Comparison of ENCODE assay signal across 8 cellular contexts in the genomic region with DNA sequence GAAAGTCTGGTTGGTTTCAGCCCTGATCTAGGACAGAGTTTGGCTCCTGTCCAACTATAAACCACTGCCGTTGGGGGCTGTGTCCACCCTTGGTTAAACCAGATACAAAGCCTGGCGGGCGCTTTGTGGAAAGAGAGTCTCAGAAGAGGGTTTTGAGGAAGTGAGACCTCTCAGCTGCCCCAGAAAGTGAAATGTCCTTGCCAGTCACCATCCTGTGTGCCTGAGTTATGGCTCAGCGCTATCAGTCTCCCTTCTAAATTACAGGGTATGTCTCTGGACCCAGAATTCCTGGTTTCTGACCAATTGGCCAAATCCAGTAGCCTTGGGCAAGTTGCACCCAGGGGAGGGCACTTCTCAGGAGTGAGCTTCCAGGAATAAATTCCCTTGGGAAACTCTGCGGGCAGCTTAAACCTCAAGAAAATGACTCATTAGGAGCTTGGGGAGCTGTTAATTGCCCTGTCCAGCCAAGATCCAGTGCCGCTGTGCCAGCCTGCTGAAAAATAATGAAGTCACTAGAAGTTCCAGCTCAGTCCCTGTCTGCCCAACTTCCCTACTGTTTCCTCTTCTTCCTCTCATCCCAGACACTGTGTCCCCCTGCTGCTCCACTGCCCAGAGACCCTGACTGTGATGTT.
A peak's percentile ranks its signal among the peaks of the same experiment; 100 is the strongest.
DNase-seq lines count a peak whose midpoint lies in the region; ATAC-seq, FAIRE-seq and TF ChIP-seq lines count a peak whose summit lies in the region.

No MANE protein-coding gene starts in this region.

- H4K20me1 ChIP-seq in PC-9 (ENCODE audit: insufficient read depth) (no peaks in the 10 kb centered on the region), keratinocyte (ENCODE audit: control insufficient read depth, extremely low read depth, insufficient read depth, low read length) (no peaks in the 10 kb centered on the region)

- H3K27ac ChIP-seq in PC-9 (peak overlapping the region; percentile 58), keratinocyte (ENCODE audit: control insufficient read depth, insufficient read depth, low read length) (peak overlapping the region; percentile 35), small intestine (ENCODE audit: low read depth in 1 of 2, low read length in 1 of 2) (no peak overlapping the region)

- no peaks in the 10 kb centered on the region for H3K79me2 ChIP-seq in PC-9 (ENCODE audit: low read depth)
- H3K79me2 ChIP-seq in keratinocyte (ENCODE audit: control insufficient read depth, insufficient read depth, low read length), result no peaks in the 10 kb centered on the region

- no peaks in the 10 kb centered on the region for H3K27me3 ChIP-seq in PC-9 (ENCODE audit: insufficient read depth, low read depth)
- no peaks in the 10 kb centered on the region for H3K27me3 ChIP-seq in keratinocyte (ENCODE audit: control insufficient read depth, extremely low read depth, insufficient read depth, low read length)
- H3K27me3 ChIP-seq in small intestine (ENCODE audit: control insufficient read depth in 2 of 2, insufficient read depth in 2 of 2, low read length in 2 of 2), result peaks cover 0 to under 1% of the 10 kb centered on the region in 2 donors

- no peak overlapping the region for H3K9ac ChIP-seq in keratinocyte (ENCODE audit: control insufficient read depth, extremely low read depth, insufficient read depth, low read length)

- H3K4me1 ChIP-seq in PC-9 (replicated peaks; ENCODE audit: insufficient read depth) (peaks cover 23% of the 10 kb centered on the region), keratinocyte (ENCODE audit: control insufficient read depth, extremely low read depth, insufficient read depth, low read length) (peaks cover 48% of the 10 kb centered on the region), small intestine (ENCODE audit: control insufficient read depth in 2 of 2, insufficient read depth in 1 of 2, low read depth in 1 of 2, low read length in 1 of 2) (no peaks in the 10 kb centered on the region)

- peak overlapping the region; percentile 78 for H3K4me2 ChIP-seq in PC-9
- peak overlapping the region; percentile 46 for H3K4me2 ChIP-seq in keratinocyte (ENCODE audit: control insufficient read depth, extremely low read depth, insufficient read depth, low read depth, low read length)

- DNase-seq in COLO829 (ENCODE audit: low spot score) (peak; percentile 85), PC-9 (peak in 1 of 2 experiments; percentile 79), keratinocyte (ENCODE audit: low read depth, low spot score) (peak; percentile 58), small intestine (no peak)
- no peak for DNase-seq in activated CD4-positive, alpha-beta T cell treated with anti-CD3 and anti-CD28 coated beads, Interleukin-2, amount 50 U/mL, for 1 hour

- no peaks in the 10 kb centered on the region for H3K36me3 ChIP-seq in PC-9 (ENCODE audit: low read depth)
- H3K36me3 ChIP-seq in keratinocyte (ENCODE audit: control insufficient read depth in 2 of 2, extremely low read depth in 1 of 2, insufficient read depth in 2 of 2, low read length in 2 of 2), result no peaks in the 10 kb centered on the region
- H3K36me3 ChIP-seq in small intestine (ENCODE audit: control insufficient read depth in 2 of 2, insufficient read depth in 2 of 2, low read length in 2 of 2), result no peaks in the 10 kb centered on the region

- CTCF ChIA-PET in PC-9 (lab: Charles Lee), result interaction anchor here (0.6 kb wide), 1 partner anchor 214 kb away, joined by 3 read pairs; no protein-coding TSS in a partner anchor

- peaks cover 21% of the 10 kb centered on the region; the same call in 1 of the 2 replicates for H3F3A ChIP-seq in PC-9 (ENCODE audit: insufficient read depth, low read depth)

- POLR2A ChIA-PET in PC-9 (lab: Charles Lee; ENCODE audit: unreplicated experiment), result no interaction called here

- H3K9me3 ChIP-seq in PC-9 (ENCODE audit: insufficient read depth, low read depth) (0 out of 2 replicates have a peak, but pooled peaks cover 2% of the 10 kb centered on the region), keratinocyte (ENCODE audit: control insufficient read depth, low read depth, low read length) (no peaks in the 10 kb centered on the region), small intestine (ENCODE audit: control insufficient read depth, low read depth) (no peaks in the 10 kb centered on the region)

- 63 to 71% (median 66%) methylated on average over 6 of the region's 6 CpGs for WGBS in small intestine, 3 donors

- no TSS peak for BruUV-seq in PC-9 (replicated peaks; lab: Mats Ljungman, UMichigan)

- no peaks in the 10 kb centered on the region for H3K9me1 ChIP-seq in keratinocyte (ENCODE audit: control insufficient read depth, extremely low read depth, insufficient read depth, low read length)

- peak overlapping the region; percentile 9; the same call in 1 of the 2 replicates for H3K4me3 ChIP-seq in PC-9
- H3K4me3 ChIP-seq in keratinocyte (ENCODE audit: control insufficient read depth in 2 of 3, extremely low read depth in 1 of 3, insufficient read depth in 2 of 3, low read depth in 1 of 3, low read length in 3 of 3), result no peak overlapping the region
- no peak overlapping the region for H3K4me3 ChIP-seq in small intestine (ENCODE audit: low read depth in 1 of 2, low read length in 2 of 2)

- TF ChIP-seq CTCF in PC-9 (conservative IDR thresholded peaks at IDR 0.05), result no peak
- no peak for TF ChIP-seq CTCF in keratinocyte (optimal IDR thresholded peaks at IDR 0.05 in 1 of 3, IDR thresholded peaks at IDR 0.05 in 1 of 3, conservative IDR thresholded peaks at IDR 0.05 in 1 of 3; ENCODE audit: extremely low read depth in 1 of 3, insufficient read depth in 2 of 3, low read length in 3 of 3)

- H3K9me2 ChIP-seq in PC-9 (ENCODE audit: insufficient read depth), result no peaks in the 10 kb centered on the region

- ATAC-seq in HG02759 (IDR thresholded peaks at IDR 0.05; ENCODE audit: unreplicated experiment) (peak; percentile 62), HG02852 (IDR thresholded peaks at IDR 0.05; ENCODE audit: unreplicated experiment) (no peak), GM19035 (IDR thresholded peaks at IDR 0.05; ENCODE audit: unreplicated experiment) (no peak)

- dilution Hi-C loops in keratinocyte (cut with MboI; ENCODE audit: extremely low pct_ligation_motif_present, low sequenced_read_pairs), result no loop called here

- H2AFZ ChIP-seq in PC-9 (peak overlapping the region; percentile 58; the same call in 1 of the 2 replicates), keratinocyte (ENCODE audit: control insufficient read depth, low read length) (no peak overlapping the region)

- intact Hi-C loops in PC-9 (cut with micrococcal nuclease; ENCODE audit: unreplicated experiment), result loop anchor here (5.0 kb wide), 1 partner anchor 225 kb away; no protein-coding TSS in a partner anchor

- peak; percentile 60 for FAIRE-seq in keratinocyte (lab: Jason Lieb, UNC)
- no peak for FAIRE-seq in small intestine (lab: Jason Lieb, UNC)

Comparison
In these comparisons a context has a peak if more than half of its experiments do, and no peak if none do; other contexts are left out.
1. DNase-seq: peak in COLO829 (single experiment) and keratinocyte (single experiment); none in activated CD4-positive, alpha-beta T cell treated with anti-CD3 and anti-CD28 coated beads, Interleukin-2, amount 50 U/mL, for 1 hour (single experiment) and small intestine (single experiment).
2. H3K27ac ChIP-seq: peak in PC-9 (single experiment) and keratinocyte (single experiment); none in small intestine (0 of 2).